5 cellular contexts compared by ENCODE assay signal in the genomic region with DNA sequence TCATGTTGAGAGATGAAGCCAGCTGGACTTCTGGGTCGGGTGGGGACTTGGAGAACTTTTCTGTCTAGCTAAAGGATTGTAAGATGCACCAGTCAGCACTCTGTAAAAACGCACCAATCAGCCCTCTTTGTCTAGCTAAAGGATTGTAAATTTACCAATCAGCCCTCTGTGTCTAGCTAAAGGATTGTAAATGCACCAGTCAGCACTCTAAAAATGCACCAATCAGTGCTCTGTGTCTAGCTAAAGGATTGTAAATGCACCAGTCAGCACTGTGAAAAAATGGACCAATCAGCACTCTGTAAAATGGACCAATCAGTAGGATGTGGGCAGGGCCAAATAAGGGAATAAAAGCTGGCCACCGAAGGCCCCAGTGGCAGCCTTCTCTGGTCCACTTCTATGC. TPM values are rescaled to one million over a fixed set of nuclear protein-coding genes. Genes with fewer than 3 reads are reported as not detected.
DNase-seq lines count a peak whose midpoint lies in the region; ATAC-seq, FAIRE-seq and TF ChIP-seq lines count a peak whose summit lies in the region.
"Not testable (repeated sequence)": the region's sequence is repeated elsewhere in the genome, so short reads cannot be mapped to it uniquely, and the experiment has no call there.

No MANE protein-coding gene starts in this region.

- H3K36me3 ChIP-seq in K562 (ENCODE audit: control insufficient read depth, insufficient read depth, low read length); HepG2 (replicated peaks in 1 of 2; ENCODE audit: control insufficient read depth in 1 of 2, insufficient read depth in 2 of 2, low read length in 2 of 2): not testable (repeated sequence)

- not testable (repeated sequence) for FAIRE-seq in A549 (lab: Jason Lieb, UNC); K562 (lab: Jason Lieb, UNC); HepG2 (lab: Jason Lieb, UNC)

- not testable (repeated sequence) for H3K4me3 ChIP-seq in A549; K562; HepG2 (replicated peaks in 1 of 3; ENCODE audit: insufficient read depth in 1 of 3, low read depth in 2 of 3, low read length in 3 of 3)

- CTCF ChIA-PET in A549 (lab: Yijun Ruan, JAX); WTC11 (lab: Charles Lee); K562 (lab: Yijun Ruan, JAX; ENCODE audit: low intra/inter-chr PET ratio); HepG2 (lab: Yijun Ruan, JAX; ENCODE audit: low intra/inter-chr PET ratio, low total read pairs): not testable (repeated sequence)

- peaks cover 25% of the 10 kb centered on the region for H3K9me3 Mint-ChIP-seq in WTC11
- not testable (repeated sequence) for H3K9me3 Mint-ChIP-seq in dendritic cell treated with granulocyte-macrophage colony-stimulating factor and Interleukin-4, amounts not matched to agents 40 ng/mL and 50 ng/mL, for 4 days

- DNase-seq in A549 (ENCODE audit: low read depth in 1 of 2, low spot score in 1 of 2); WTC11 (ENCODE audit: low spot score); K562 (ENCODE audit: extremely low read depth in 1 of 4, low spot score in 3 of 4); HepG2 (ENCODE audit: low spot score): not testable (repeated sequence)

- BruUV-seq in K562 (replicated peaks; lab: Mats Ljungman, UMichigan); HepG2 (replicated peaks; lab: Mats Ljungman, UMichigan): not testable (repeated sequence)

- in situ Hi-C loops in K562 (cut with MboI); HepG2 (cut with HindIII; ENCODE audit: extremely low pct_ligation_motif_present, low pct_unique_long_range_greater_than_20kb): not testable (repeated sequence)

- H3K79me2 ChIP-seq in K562 (ENCODE audit: control insufficient read depth, insufficient read depth, low read length) (peaks cover 95% of the 10 kb centered on the region), HepG2 (ENCODE audit: insufficient read depth, low read length) (peaks cover 53% of the 10 kb centered on the region)

- not testable (repeated sequence) for H3K27me3 Mint-ChIP-seq in WTC11 (ENCODE audit: low read depth); dendritic cell treated with granulocyte-macrophage colony-stimulating factor and Interleukin-4, amounts not matched to agents 40 ng/mL and 50 ng/mL, for 4 days

- H3K4me2 ChIP-seq in A549; K562 (ENCODE audit: insufficient read depth, low read length); HepG2 (ENCODE audit: low read depth, low read length): not testable (repeated sequence)

- intact Hi-C loops in K562 (cut with micrococcal nuclease); dendritic cell treated with granulocyte-macrophage colony-stimulating factor and Interleukin-4, amounts not matched to agents 40 ng/mL and 50 ng/mL, for 4 days (cut with micrococcal nuclease); HepG2 (cut with micrococcal nuclease; ENCODE audit: unreplicated experiment): not testable (repeated sequence)

- TF ChIP-seq RAD21 in A549 (conservative IDR thresholded peaks at IDR 0.05 in 1 of 2, IDR thresholded peaks at IDR 0.05 in 1 of 2); K562 (CRISPR knock-in tag; conservative IDR thresholded peaks at IDR 0.05 in 1 of 2, IDR thresholded peaks at IDR 0.05 in 1 of 2); HepG2 (CRISPR knock-in tag; IDR thresholded peaks at IDR 0.05): not testable (repeated sequence)

- H3K9me1 ChIP-seq in K562 (ENCODE audit: control insufficient read depth, insufficient read depth, low read length) = not testable (repeated sequence)

- not testable (repeated sequence) for TF ChIP-seq CTCF in A549 (IDR thresholded peaks at IDR 0.05); WTC11 (IDR thresholded peaks at IDR 0.05); K562 (IDR thresholded peaks at IDR 0.05 in 2 of 3, conservative IDR thresholded peaks at IDR 0.05 in 1 of 3; ENCODE audit: insufficient read depth in 2 of 3, low read depth in 1 of 3, low read length in 3 of 3); HepG2 (CRISPR knock-in tag; IDR thresholded peaks at IDR 0.05)

- not testable (repeated sequence) for H3K9ac ChIP-seq in K562 (ENCODE audit: insufficient read depth in 1 of 2, low read depth in 2 of 2, low read length in 2 of 2); HepG2 (ENCODE audit: insufficient read depth, low read depth, low read length)

- POLR2A ChIA-PET in A549 (lab: Yijun Ruan, JAX); HepG2 (lab: Yijun Ruan, JAX): not testable (repeated sequence)
- POLR2A ChIA-PET in WTC11 (lab: Charles Lee) (interaction anchor here (0.6 kb wide), 1 partner anchor 44 kb away, joined by 5 read pairs; no protein-coding TSS in a partner anchor), K562 (lab: Yijun Ruan, JAX) (interaction anchor here (0.7 to 2.3 kb wide), 4 partner anchors 8 to 20 kb away, joined by 3 to 19 read pairs (median 6); a partner anchor contains a TSS)

- not testable (repeated sequence) for H3K4me3 Mint-ChIP-seq in WTC11; dendritic cell treated with granulocyte-macrophage colony-stimulating factor and Interleukin-4, amounts not matched to agents 40 ng/mL and 50 ng/mL, for 4 days

- not testable (repeated sequence) for H4K20me1 ChIP-seq in K562 (replicated peaks; ENCODE audit: control insufficient read depth, insufficient read depth, low read length); HepG2 (ENCODE audit: insufficient read depth, low read length)

- H2AFZ ChIP-seq in K562 (ENCODE audit: low read depth, low read length); HepG2 (ENCODE audit: low read length): not testable (repeated sequence)

- peaks cover 32% of the 10 kb centered on the region for H3K36me3 Mint-ChIP-seq in WTC11
- peaks cover 18% of the 10 kb centered on the region for H3K36me3 Mint-ChIP-seq in dendritic cell treated with granulocyte-macrophage colony-stimulating factor and Interleukin-4, amounts not matched to agents 40 ng/mL and 50 ng/mL, for 4 days (ENCODE audit: low read depth)

- not testable (repeated sequence) for TF ChIP-seq POLR2A in A549 (IDR thresholded peaks at IDR 0.05; ENCODE audit: low read length); K562 (conservative IDR thresholded peaks at IDR 0.05); HepG2 (IDR thresholded peaks at IDR 0.05; ENCODE audit: insufficient read depth in 1 of 2, low read depth in 2 of 2, low read length in 2 of 2)

- peaks cover 44% of the 10 kb centered on the region for H3K4me1 Mint-ChIP-seq in WTC11
- peaks cover 57% of the 10 kb centered on the region for H3K4me1 Mint-ChIP-seq in dendritic cell treated with granulocyte-macrophage colony-stimulating factor and Interleukin-4, amounts not matched to agents 40 ng/mL and 50 ng/mL, for 4 days (ENCODE audit: low read depth)

- H3K27ac Mint-ChIP-seq in WTC11 = not testable (repeated sequence)
- H3K27ac Mint-ChIP-seq in dendritic cell treated with granulocyte-macrophage colony-stimulating factor and Interleukin-4, amounts not matched to agents 40 ng/mL and 50 ng/mL, for 4 days = peak overlapping the region; percentile 18

- not testable (repeated sequence) for H3K9me3 ChIP-seq in A549; K562 (replicated peaks; ENCODE audit: control insufficient read depth, insufficient read depth, low read depth, low read length); HepG2 (ENCODE audit: low read length)

- TF ChIP-seq EP300 in A549 (IDR thresholded peaks at IDR 0.05); K562 (IDR thresholded peaks at IDR 0.05; ENCODE audit: low read length); HepG2 (IDR thresholded peaks at IDR 0.05; ENCODE audit: low read depth in 2 of 2, low read length in 2 of 2); HepG2 (CRISPR knock-in tag; IDR thresholded peaks at IDR 0.05; ENCODE audit: borderline replicate concordance): not testable (repeated sequence)

- not testable (repeated sequence) for H3K27me3 ChIP-seq in K562 (ENCODE audit: control insufficient read depth in 2 of 2, insufficient read depth in 2 of 2, low read length in 2 of 2); HepG2 (ENCODE audit: control insufficient read depth in 1 of 2, insufficient read depth in 2 of 2, low read length in 2 of 2)

- WGBS in A549 (ENCODE audit: missing lambda C conversion rate) = 97% methylated on average over 3 of the region's 3 CpGs
- WGBS in K562 (ENCODE audit: insufficient coverage, low coverage, missing lambda C conversion rate) = 83% methylated on average over 3 of the region's 3 CpGs
- WGBS in HepG2 (ENCODE audit: low lambda C conversion rate) = 95% methylated on average over 3 of the region's 3 CpGs

- not testable (repeated sequence) for H3K4me1 ChIP-seq in A549; K562 (replicated peaks in 1 of 2; ENCODE audit: control insufficient read depth in 2 of 2, insufficient read depth in 2 of 2, low read length in 2 of 2)
- H3K4me1 ChIP-seq in HepG2 (ENCODE audit: insufficient read depth, low read length) = peaks cover 12% of the 10 kb centered on the region

- not testable (repeated sequence) for ATAC-seq in A549, WTC11, K562, HepG2

- not testable (repeated sequence) for H3K27ac ChIP-seq in A549; K562 (ENCODE audit: extremely low read depth, low read depth, low read length); HepG2 (ENCODE audit: extremely low read length, insufficient read depth, low read length)

RNA-seq across cellular contexts. Expression of a gene that starts 19.6 kb away (rescaled TPM):
- polyA plus RNA-seq in A549 (2011; rRNA removed) = 38.2 and 39.0 TPM in 2 replicates
- 11.1 and 11.4 TPM in 2 replicates for polyA plus RNA-seq in A549 (2012; cell fraction: cytosol; rRNA removed)
- polyA plus RNA-seq in A549 (2012; cell fraction: nucleus; rRNA removed) = 3.2 and 3.7 TPM in 2 replicates
- 15.0 to 18.3 TPM (median 16.6 TPM) in 3 replicates for polyA plus RNA-seq in A549 (2017; fragmentation: RNase III; extraction: RNeasy Plus Mini Kit Qiagen cat#74134 plus additional on column Dnase treatment)
- 21.3 and 24.6 TPM in 2 replicates for polyA minus RNA-seq in A549 (2011; rRNA and poly(A)+ RNA removed)
- 37.3 to 47.8 TPM (median 45.2 TPM) in 3 replicates for total RNA-seq in WTC11 (2021)
- 13.5 and 31.5 TPM in 2 replicates for total RNA-seq in K562 (2011; cell fraction: chromatin; rRNA removed; ENCODE audit: low replicate concordance)
- total RNA-seq in K562 (2011; cell fraction: nucleolus; rRNA removed) = 8.2 and 8.8 TPM in 2 replicates
- 15.3 and 23.7 TPM in 2 replicates for total RNA-seq in K562 (2011; cell fraction: nucleoplasm; rRNA removed)
- 16.1 and 16.2 TPM in 2 replicates for total RNA-seq in K562 (2014; rRNA removed)
- 33.1 and 39.8 TPM in 2 replicates for total RNA-seq in K562 (2014; rRNA removed; fragmentation: Illumina TruSeq; extraction: Trizol)
- 29.7 and 32.9 TPM in 2 replicates for total RNA-seq in K562 (2015; rRNA removed; fragmentation: Illumina TruSeq; extraction: Trizol)
- 36.4 and 40.0 TPM in 2 replicates for total RNA-seq in K562 (2021)
- polyA plus RNA-seq in K562 (2011; rRNA removed) = 56.6 and 66.5 TPM in 2 replicates
- 11.4 and 29.4 TPM in 2 replicates for polyA plus RNA-seq in K562 (2011; cell fraction: cytosol; rRNA removed)
- polyA plus RNA-seq in K562 (2011; cell fraction: nucleus; rRNA removed) = 10.9 and 20.0 TPM in 2 replicates
- 28.6 and 34.4 TPM in 2 replicates for polyA plus RNA-seq in K562 (2012)
- polyA plus RNA-seq in K562 (2014; fragmentation: Illumina TruSeq; extraction: Trizol) = 49.7 and 53.3 TPM in 2 replicates
- polyA plus RNA-seq in K562 (2014; fragmentation: Nextera tagmentation; extraction: Ambion mirVana) = 1 to 10 TPM; 7.1 to 7.9 TPM
- polyA plus RNA-seq in K562 (2014; rRNA removed) = 23.9 TPM in 2 replicates
- polyA minus RNA-seq in K562 (2011; rRNA and poly(A)+ RNA removed) = 174 and 201 TPM in 2 replicates
- 32.2 and 48.1 TPM in 2 replicates for polyA minus RNA-seq in K562 (2011; cell fraction: cytosol; rRNA and poly(A)+ RNA removed)
- polyA minus RNA-seq in K562 (2011; cell fraction: nucleus; rRNA and poly(A)+ RNA removed) = 8.3 and 18.8 TPM in 2 replicates
- total RNA-seq in HepG2 (2016; rRNA removed; fragmentation: Illumina TruSeq; extraction: Trizol) = 21.7 and 32.9 TPM in 2 replicates
- 10.7 and 10.9 TPM in 2 replicates for total RNA-seq in HepG2 (2016; cell fraction: cytosol; rRNA removed; fragmentation: Illumina TruSeq; extraction: Trizol; ENCODE audit: low read depth)
- total RNA-seq in HepG2 (2016; cell fraction: insoluble cytoplasmic fraction; rRNA removed; fragmentation: Illumina TruSeq; extraction: Trizol) = 19.6 and 31.3 TPM in 2 replicates
- total RNA-seq in HepG2 (2016; cell fraction: membrane; rRNA removed; fragmentation: Illumina TruSeq; extraction: Trizol) = 21.2 and 21.3 TPM in 2 replicates
- 8.1 and 13.6 TPM in 2 replicates for total RNA-seq in HepG2 (2016; cell fraction: nucleus; rRNA removed; fragmentation: Illumina TruSeq; extraction: Trizol)
- polyA plus RNA-seq in HepG2 (2011; rRNA removed) = 15.2 and 19.3 TPM in 2 replicates
- polyA plus RNA-seq in HepG2 (2011; cell fraction: cytosol; rRNA removed) = 10.8 and 16.6 TPM in 2 replicates
- polyA plus RNA-seq in HepG2 (2011; cell fraction: nucleus; rRNA removed) = 4.9 and 6.3 TPM in 2 replicates
- polyA plus RNA-seq in HepG2 (2012) = 19.1 and 22.1 TPM in 2 replicates
- 6.6 and 7.9 TPM in 2 replicates for polyA plus RNA-seq in HepG2 (2016; cell fraction: cytosol; fragmentation: Illumina TruSeq; extraction: Trizol; ENCODE audit: low read depth)
- polyA plus RNA-seq in HepG2 (2016; cell fraction: insoluble cytoplasmic fraction; fragmentation: Illumina TruSeq; extraction: Trizol; ENCODE audit: low read depth) = 33.3 and 36.1 TPM in 2 replicates
- polyA plus RNA-seq in HepG2 (2016; cell fraction: membrane; fragmentation: Illumina TruSeq; extraction: Trizol; ENCODE audit: low read depth) = 13.5 and 14.9 TPM in 2 replicates
- polyA plus RNA-seq in HepG2 (2016; cell fraction: nucleus; fragmentation: Illumina TruSeq; extraction: Trizol; ENCODE audit: insufficient read depth, low read depth) = 10.8 and 11.8 TPM in 2 replicates
- polyA minus RNA-seq in HepG2 (2011; rRNA and poly(A)+ RNA removed; ENCODE audit: low replicate concordance) = 8.7 and 11.5 TPM in 2 replicates
- 23.3 and 28.6 TPM in 2 replicates for polyA minus RNA-seq in HepG2 (2011; cell fraction: cytosol; rRNA and poly(A)+ RNA removed)
- 24.6 and 29.8 TPM in 2 replicates for polyA minus RNA-seq in HepG2 (2011; cell fraction: nucleus; rRNA and poly(A)+ RNA removed)
